ENCODE assay signal across 26 cellular contexts in the genomic region with DNA sequence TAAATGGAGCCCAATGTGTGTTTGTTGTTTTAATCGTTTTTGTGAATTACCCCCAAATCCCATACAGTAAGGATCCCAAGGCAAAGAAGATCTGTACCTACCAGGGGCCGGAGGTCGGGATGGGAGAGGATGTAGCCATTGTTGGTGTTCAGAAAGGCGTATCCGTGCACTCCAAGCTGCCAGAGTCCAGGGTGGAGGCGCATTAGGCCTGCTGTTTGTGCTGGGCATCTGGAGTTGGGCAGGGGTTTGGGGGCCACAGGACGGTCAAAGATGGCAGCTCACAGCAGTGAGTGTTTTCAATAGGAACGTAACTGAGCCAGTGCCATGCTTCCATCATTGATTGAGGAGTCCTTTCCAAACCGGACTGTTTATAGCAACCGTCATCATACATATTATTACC. TPM values are rescaled to one million over a fixed set of nuclear protein-coding genes. Genes with fewer than 3 reads are reported as not detected.
A peak's percentile ranks its signal among the peaks of the same experiment; 100 is the strongest.
DNase-seq lines count a peak whose midpoint lies in the region; TF ChIP-seq lines count a peak whose summit lies in the region.
"Had no signal": no experiment of that assay in that cellular context is flagged by ENCODE, and none has a peak within 500 bp of the region (broad histone marks: within the 10 kb centered on the region; RNA-seq: fewer than 3 reads in every experiment).

No MANE protein-coding gene starts in this region.

- no peak overlapping the region for H3K56ac ChIP-seq in H9 (ENCODE audit: insufficient read length, low read depth, low read length)

- no peak overlapping the region for H2BK20ac ChIP-seq in H9 (ENCODE audit: low read depth, low read length, poor library complexity, severe bottlenecking)

- no peak overlapping the region for H4K91ac ChIP-seq in H9 (ENCODE audit: insufficient read length, low read depth, low read length)

- H3K4me1 ChIP-seq in H9 (ENCODE audit: insufficient read depth, low read length) (no peaks in the 10 kb centered on the region), hepatocyte (ENCODE audit: insufficient read depth) (no peaks in the 10 kb centered on the region), thyroid gland (no peaks in the 10 kb centered on the region)

- no peak for TF ChIP-seq POLR2A in thyroid gland (IDR thresholded peaks at IDR 0.05)

- H3K9me2 ChIP-seq in hepatocyte (replicated peaks; ENCODE audit: insufficient read depth), result no peaks in the 10 kb centered on the region

- no peaks in the 10 kb centered on the region for H3K27me3 ChIP-seq in H9 (ENCODE audit: insufficient read depth, low read length)
- peaks cover 3% of the 10 kb centered on the region for H3K27me3 ChIP-seq in hepatocyte
- no peaks in the 10 kb centered on the region for H3K27me3 ChIP-seq in thyroid gland

- H3T11ph ChIP-seq in H9 (ENCODE audit: low read length), result no peak overlapping the region

- WGBS in H9 (ENCODE audit: extremely low coverage, insufficient read length, low lambda C conversion rate), result no CpG with 5 or more reads among the region's 10 CpGs
- 97% methylated on average over 10 of the region's 10 CpGs for WGBS in hepatocyte (ENCODE audit: low lambda C conversion rate, missing lambda C conversion rate)
- WGBS in thyroid gland, 2 donors, result 87 to 91% methylated on average over 10 of the region's 10 CpGs

- no peak overlapping the region for H3K9ac ChIP-seq in H9 (ENCODE audit: extremely low read depth, insufficient read length, low read length)
- H3K9ac ChIP-seq: KMS-11 had no signal

- no peak overlapping the region for H3K27ac ChIP-seq in H9 (ENCODE audit: insufficient read length, low read depth, low read length)
- H3K27ac ChIP-seq in hepatocyte, result no peak overlapping the region
- H3K27ac ChIP-seq in thyroid gland, result no peak overlapping the region
- H3K27ac ChIP-seq: C4-2B, KMS-11 had no signal

- H3K4me3 ChIP-seq in hepatocyte (no peak overlapping the region), thyroid gland (replicated peaks in 1 of 3) (no peak overlapping the region)

- no peak overlapping the region for H3K4me3 Mint-ChIP-seq in activated CD4-positive, alpha-beta T cell treated with anti-CD3 and anti-CD28 coated beads, Interleukin-2, amount 10 ng/mL, durations not matched to agents 24 days and 14 days
- no peak overlapping the region for H3K4me3 Mint-ChIP-seq in H9
- H3K4me3 Mint-ChIP-seq: CD8-positive, alpha-beta memory T cell had no signal

- peak overlapping the region; percentile 21 for H3K14ac ChIP-seq in H9 (ENCODE audit: insufficient read depth, low read length)

- H3K36me3 ChIP-seq in hepatocyte (replicated peaks; ENCODE audit: insufficient read depth, low read depth) (no peaks in the 10 kb centered on the region), thyroid gland (no peaks in the 10 kb centered on the region)

- H3K4me2 ChIP-seq in H9 (ENCODE audit: insufficient read depth, insufficient read length, low read length), result no peak overlapping the region
- no peak overlapping the region for H3K4me2 ChIP-seq in hepatocyte
- H3K4me2 ChIP-seq: KMS-11 had no signal

- H3K9me3 ChIP-seq in H9 (ENCODE audit: control insufficient read depth, low read depth, low read length), result no peaks in the 10 kb centered on the region
- no peaks in the 10 kb centered on the region for H3K9me3 ChIP-seq in hepatocyte (ENCODE audit: low read depth)
- no peaks in the 10 kb centered on the region for H3K9me3 ChIP-seq in thyroid gland

- no peak overlapping the region for H4K8ac ChIP-seq in H9 (replicated peaks; ENCODE audit: insufficient read length, low read depth, low read length)

- intact Hi-C loops in activated CD4-positive, alpha-beta T cell treated with anti-CD3 and anti-CD28 coated beads, Interleukin-2, amount 10 ng/mL, durations not matched to agents 24 days and 14 days (cut with micrococcal nuclease), result no loop called here
- intact Hi-C loops in posterior vena cava (cut with DNase I) (loop anchor here in 1 of 2 donors (1.0 kb wide), 1 partner anchor 36 kb away; no protein-coding TSS in a partner anchor), thyroid gland (cut with DNase I) (no loop called here)

- no peak overlapping the region for H3K23ac ChIP-seq in H9 (ENCODE audit: insufficient read length, low read depth, low read length)

- H3K4me1 Mint-ChIP-seq in activated CD4-positive, alpha-beta T cell treated with anti-CD3 and anti-CD28 coated beads, Interleukin-2, amount 10 ng/mL, durations not matched to agents 24 days and 14 days, result no peaks in the 10 kb centered on the region
- no peaks in the 10 kb centered on the region for H3K4me1 Mint-ChIP-seq in H9
- H3K4me1 Mint-ChIP-seq: CD8-positive, alpha-beta memory T cell had no signal

- TF ChIP-seq CTCF in H9 (conservative IDR thresholded peaks at IDR 0.05) (no peak), hepatocyte (IDR thresholded peaks at IDR 0.05; ENCODE audit: poor library complexity) (no peak), thyroid gland (IDR thresholded peaks at IDR 0.05) (no peak)

- no peak overlapping the region for H4K5ac ChIP-seq in H9 (ENCODE audit: insufficient read length, low read depth, low read length)

- H3K23me2 ChIP-seq in H9 (ENCODE audit: insufficient read length, low read depth, low read length, poor library complexity, severe bottlenecking), result no peaks in the 10 kb centered on the region

- H3K18ac ChIP-seq in H9 (ENCODE audit: insufficient read length, low read depth, low read length), result no peak overlapping the region

- peak; percentile 37 for DNase-seq in activated CD4-positive, alpha-beta T cell treated with anti-CD3 and anti-CD28 coated beads, Interleukin-2, amount 10 ng/mL, durations not matched to agents 24 days and 14 days
- no peak for DNase-seq in activated CD4-positive, alpha-beta T cell treated with anti-CD3 and anti-CD28 coated beads, Interleukin-2, amount 50 U/mL, for 4 hours
- DNase-seq in H9 (no peak), hepatocyte (ENCODE audit: low spot score) (peak; percentile 0), posterior vena cava (ENCODE audit: low spot score) (peak; percentile 28), thyroid gland (no peak), NCI-H1436 (lab: John Stamatoyannopoulos, UW) (no peak), SK-N-DZ (ENCODE audit: low spot score) (no peak)
- DNase-seq: AML-193; Calu3; CD8-positive, alpha-beta memory T cell; GOT3; IMR-90; NCI-H1092 treated with DMSO at 0.1 percent for 48 hours; NCI-H146; NCI-H2029; NCI-H226; NCI-H510A treated with DMSO at 0.1 percent for 48 hours; NCI-H748 treated with DMSO at 0.1 percent for 48 hours; NK-92 treated with Interleukin-12 subunit alpha and Interleukin-12 subunit beta, amount 100 ng/mL, for 24 hours; SIG-M5 had no signal

- H3K9me3 Mint-ChIP-seq in activated CD4-positive, alpha-beta T cell treated with anti-CD3 and anti-CD28 coated beads, Interleukin-2, amount 10 ng/mL, durations not matched to agents 24 days and 14 days, result no peaks in the 10 kb centered on the region
- H3K9me3 Mint-ChIP-seq in H9, result no peaks in the 10 kb centered on the region
- H3K9me3 Mint-ChIP-seq: CD8-positive, alpha-beta memory T cell had no signal

- no peaks in the 10 kb centered on the region for H4K20me1 ChIP-seq in H9 (ENCODE audit: control insufficient read depth, insufficient read depth, insufficient read length)
- no peaks in the 10 kb centered on the region for H4K20me1 ChIP-seq in hepatocyte (ENCODE audit: insufficient read depth, poor library complexity, severe bottlenecking)

- peaks cover 3% of the 10 kb centered on the region for H3K27me3 Mint-ChIP-seq in activated CD4-positive, alpha-beta T cell treated with anti-CD3 and anti-CD28 coated beads, Interleukin-2, amount 10 ng/mL, durations not matched to agents 24 days and 14 days
- H3K27me3 Mint-ChIP-seq in H9 (ENCODE audit: low read depth), result peaks cover 4% of the 10 kb centered on the region

- H2BK15ac ChIP-seq in H9 (ENCODE audit: low read depth, low read length), result no peak overlapping the region

- H3K79me2 ChIP-seq in H9 (ENCODE audit: insufficient read depth, low read length), result no peaks in the 10 kb centered on the region
- no peaks in the 10 kb centered on the region for H3K79me2 ChIP-seq in hepatocyte

- no peaks in the 10 kb centered on the region for H3K36me3 Mint-ChIP-seq in activated CD4-positive, alpha-beta T cell treated with anti-CD3 and anti-CD28 coated beads, Interleukin-2, amount 10 ng/mL, durations not matched to agents 24 days and 14 days (ENCODE audit: low read depth)
- no peaks in the 10 kb centered on the region; a peak in 1 of 7 replicates for H3K36me3 Mint-ChIP-seq in H9 (ENCODE audit: insufficient read depth in 1 of 3, low read depth in 3 of 3)
- H3K36me3 Mint-ChIP-seq: CD8-positive, alpha-beta memory T cell had no signal

- H2BK12ac ChIP-seq in H9 (ENCODE audit: insufficient read length, low read depth, low read length), result no peak overlapping the region

- H2AFZ ChIP-seq in H9 (ENCODE audit: low read length) (no peak overlapping the region), hepatocyte (no peak overlapping the region)

- no peak overlapping the region for H2AK5ac ChIP-seq in H9 (ENCODE audit: insufficient read length, low read length)

- no peaks in the 10 kb centered on the region for H3K79me1 ChIP-seq in H9 (ENCODE audit: insufficient read depth, low read depth, low read length, poor library complexity, severe bottlenecking)

- no peak overlapping the region for H3K4ac ChIP-seq in H9 (ENCODE audit: low read depth, low read length)

- H2BK120ac ChIP-seq in H9 (ENCODE audit: low read depth, low read length, poor library complexity, severe bottlenecking), result no peak overlapping the region

- H3K27ac Mint-ChIP-seq in activated CD4-positive, alpha-beta T cell treated with anti-CD3 and anti-CD28 coated beads, Interleukin-2, amount 10 ng/mL, durations not matched to agents 24 days and 14 days, result no peak overlapping the region
- H3K27ac Mint-ChIP-seq in H9, result no peak overlapping the region

- no peak overlapping the region for H2BK5ac ChIP-seq in H9 (ENCODE audit: insufficient read length, low read length)

RNA-seq across cellular contexts. Expression of gene CACNA2D4, which starts 40.2 kb away (rescaled TPM):
- total RNA-seq in activated CD4-positive, alpha-beta T cell treated with anti-CD3 and anti-CD28 coated beads, Interleukin-2, amount 10 ng/mL, durations not matched to agents 24 days and 14 days, result 6.3 and 6.8 TPM in 2 replicates
- 0.61 and 0.79 TPM in 2 replicates for total RNA-seq in H9 (2021)
- 1.3 and 4.7 TPM in 2 replicates for total RNA-seq in hepatocyte
- polyA plus RNA-seq in hepatocyte, result 2.1 and 5.7 TPM in 2 replicates
- total RNA-seq in posterior vena cava, result 1 to 10 TPM; 5.9 to 7.3 TPM
- total RNA-seq in thyroid gland, result 1 to 10 TPM; 1.5 to 2.6 (median 2.0) TPM
- not detected in 2 replicates for polyA plus RNA-seq in SK-N-DZ (2014; cell fraction: cytosol; rRNA removed)
- polyA plus RNA-seq in SK-N-DZ (2014; cell fraction: nucleus; rRNA removed), result 0.21 and 1.6 TPM in 2 replicates
- total RNA-seq: A172 had no signal

RNA-seq across cellular contexts. Expression of gene LRTM2, which starts 57.8 kb away (rescaled TPM):
- 0.05 and 0.16 TPM in 2 replicates for total RNA-seq in activated CD4-positive, alpha-beta T cell treated with anti-CD3 and anti-CD28 coated beads, Interleukin-2, amount 10 ng/mL, durations not matched to agents 24 days and 14 days
- total RNA-seq in H9 (2021) (not detected in 2 replicates), hepatocyte (not detected in 2 replicates), posterior vena cava (not detected), thyroid gland (not detected)
- polyA plus RNA-seq in hepatocyte, result not detected in 2 replicates
- 0.02 and 0.21 TPM in 2 replicates for polyA plus RNA-seq in SK-N-DZ (2014; cell fraction: cytosol; rRNA removed)
- 0.18 TPM in 1 of 2 replicates, not detected in the other for polyA plus RNA-seq in SK-N-DZ (2014; cell fraction: nucleus; rRNA removed)
- total RNA-seq: A172, Calu3, Daoy, IMR-90 had no signal
- polyA plus RNA-seq: AG04450; CD8-positive, alpha-beta memory T cell; IMR-90 had no signal

Comparison
In these comparisons a context has a peak if more than half of its experiments do, and no peak if none do; other contexts are left out.
1. DNase-seq: peak in activated CD4-positive, alpha-beta T cell treated with anti-CD3 and anti-CD28 coated beads, Interleukin-2, amount 10 ng/mL, durations not matched to agents 24 days and 14 days (single experiment), hepatocyte (single experiment) and posterior vena cava (single experiment); none in activated CD4-positive, alpha-beta T cell treated with anti-CD3 and anti-CD28 coated beads, Interleukin-2, amount 50 U/mL, for 4 hours (0 of 2), H9 (single experiment), thyroid gland (0 of 2), NCI-H1436 (single experiment) and SK-N-DZ (single experiment).